In genomic region chr14:23929822-23930294, GRCh38 we compare ENCODE assay signal across 8 cellular contexts. TPM values are rescaled to one million over a fixed set of nuclear protein-coding genes. Genes with fewer than 3 reads are reported as not detected.
A peak's percentile ranks its signal among the peaks of the same experiment; 100 is the strongest.
DNase-seq lines count a peak whose midpoint lies in the region; ATAC-seq lines count a peak whose summit lies in the region.

No MANE protein-coding gene starts in this region.

- peak; percentile 57 for DNase-seq in NK-92 treated with Interleukin-12 subunit alpha and Interleukin-12 subunit beta, amount 100 ng/mL, for 24 hours (lab: John Stamatoyannopoulos, UW)
- DNase-seq in NK-92 (lab: John Stamatoyannopoulos, UW; ENCODE audit: unreplicated experiment), result no peak
- DNase-seq in LHCN-M2 (ENCODE audit: low read depth), result peak; percentile 67
- peak; percentile 54 to 82 (median 58) for DNase-seq in T-helper 1 cell
- DNase-seq in amniotic epithelial cell (ENCODE audit: low read depth), result peak; percentile 63
- DNase-seq in left cardiac atrium, result peak; percentile 86
- peak; percentile 56 for DNase-seq in renal cortical epithelial cell (ENCODE audit: low read depth)

- ATAC-seq in left cardiac atrium (peak; percentile 84 to 89), HG02623 (IDR thresholded peaks at IDR 0.05; ENCODE audit: unreplicated experiment) (no peak)

- intact Hi-C loops in left cardiac atrium (cut with DNase I), result loop anchor here (1.0 to 5.0 kb wide), 3 partner anchors 298 to 338 kb away; no protein-coding TSS in a partner anchor

RNA-seq across cellular contexts. Expression of gene DHRS4, which starts 23.7 kb away (rescaled TPM):
- total RNA-seq in LHCN-M2 (2014; rRNA removed) (42.1 and 50.6 TPM in 2 replicates), left cardiac atrium (10 to 100 TPM; 20.5 to 25.3 TPM), renal cortical epithelial cell (31.3 and 34.6 TPM in 2 replicates)
- polyA plus RNA-seq in LHCN-M2 (2012), result 51.5 TPM

RNA-seq across cellular contexts. Expression of gene DHRS4L2, which starts 58.9 kb away (rescaled TPM):
- total RNA-seq in LHCN-M2 (2014; rRNA removed) (6.2 and 10.3 TPM in 2 replicates), left cardiac atrium (10 to 100 TPM; 11.8 to 18.9 TPM), renal cortical epithelial cell (8.3 and 9.4 TPM in 2 replicates)
- polyA plus RNA-seq in LHCN-M2 (2012), result 24.6 TPM
